In genomic region chr14:71414631-71415403, GRCh38 we compare ENCODE assay signal across 1 cellular context.
TF ChIP-seq lines count a peak whose summit lies in the region.

No MANE protein-coding gene starts in this region.

TF ChIP-seq in GM23338, 12 proteins besides CTCF, POLR2A, EP300 and RAD21 (continued from another document):
- TF ChIP-seq, protein P1, sequence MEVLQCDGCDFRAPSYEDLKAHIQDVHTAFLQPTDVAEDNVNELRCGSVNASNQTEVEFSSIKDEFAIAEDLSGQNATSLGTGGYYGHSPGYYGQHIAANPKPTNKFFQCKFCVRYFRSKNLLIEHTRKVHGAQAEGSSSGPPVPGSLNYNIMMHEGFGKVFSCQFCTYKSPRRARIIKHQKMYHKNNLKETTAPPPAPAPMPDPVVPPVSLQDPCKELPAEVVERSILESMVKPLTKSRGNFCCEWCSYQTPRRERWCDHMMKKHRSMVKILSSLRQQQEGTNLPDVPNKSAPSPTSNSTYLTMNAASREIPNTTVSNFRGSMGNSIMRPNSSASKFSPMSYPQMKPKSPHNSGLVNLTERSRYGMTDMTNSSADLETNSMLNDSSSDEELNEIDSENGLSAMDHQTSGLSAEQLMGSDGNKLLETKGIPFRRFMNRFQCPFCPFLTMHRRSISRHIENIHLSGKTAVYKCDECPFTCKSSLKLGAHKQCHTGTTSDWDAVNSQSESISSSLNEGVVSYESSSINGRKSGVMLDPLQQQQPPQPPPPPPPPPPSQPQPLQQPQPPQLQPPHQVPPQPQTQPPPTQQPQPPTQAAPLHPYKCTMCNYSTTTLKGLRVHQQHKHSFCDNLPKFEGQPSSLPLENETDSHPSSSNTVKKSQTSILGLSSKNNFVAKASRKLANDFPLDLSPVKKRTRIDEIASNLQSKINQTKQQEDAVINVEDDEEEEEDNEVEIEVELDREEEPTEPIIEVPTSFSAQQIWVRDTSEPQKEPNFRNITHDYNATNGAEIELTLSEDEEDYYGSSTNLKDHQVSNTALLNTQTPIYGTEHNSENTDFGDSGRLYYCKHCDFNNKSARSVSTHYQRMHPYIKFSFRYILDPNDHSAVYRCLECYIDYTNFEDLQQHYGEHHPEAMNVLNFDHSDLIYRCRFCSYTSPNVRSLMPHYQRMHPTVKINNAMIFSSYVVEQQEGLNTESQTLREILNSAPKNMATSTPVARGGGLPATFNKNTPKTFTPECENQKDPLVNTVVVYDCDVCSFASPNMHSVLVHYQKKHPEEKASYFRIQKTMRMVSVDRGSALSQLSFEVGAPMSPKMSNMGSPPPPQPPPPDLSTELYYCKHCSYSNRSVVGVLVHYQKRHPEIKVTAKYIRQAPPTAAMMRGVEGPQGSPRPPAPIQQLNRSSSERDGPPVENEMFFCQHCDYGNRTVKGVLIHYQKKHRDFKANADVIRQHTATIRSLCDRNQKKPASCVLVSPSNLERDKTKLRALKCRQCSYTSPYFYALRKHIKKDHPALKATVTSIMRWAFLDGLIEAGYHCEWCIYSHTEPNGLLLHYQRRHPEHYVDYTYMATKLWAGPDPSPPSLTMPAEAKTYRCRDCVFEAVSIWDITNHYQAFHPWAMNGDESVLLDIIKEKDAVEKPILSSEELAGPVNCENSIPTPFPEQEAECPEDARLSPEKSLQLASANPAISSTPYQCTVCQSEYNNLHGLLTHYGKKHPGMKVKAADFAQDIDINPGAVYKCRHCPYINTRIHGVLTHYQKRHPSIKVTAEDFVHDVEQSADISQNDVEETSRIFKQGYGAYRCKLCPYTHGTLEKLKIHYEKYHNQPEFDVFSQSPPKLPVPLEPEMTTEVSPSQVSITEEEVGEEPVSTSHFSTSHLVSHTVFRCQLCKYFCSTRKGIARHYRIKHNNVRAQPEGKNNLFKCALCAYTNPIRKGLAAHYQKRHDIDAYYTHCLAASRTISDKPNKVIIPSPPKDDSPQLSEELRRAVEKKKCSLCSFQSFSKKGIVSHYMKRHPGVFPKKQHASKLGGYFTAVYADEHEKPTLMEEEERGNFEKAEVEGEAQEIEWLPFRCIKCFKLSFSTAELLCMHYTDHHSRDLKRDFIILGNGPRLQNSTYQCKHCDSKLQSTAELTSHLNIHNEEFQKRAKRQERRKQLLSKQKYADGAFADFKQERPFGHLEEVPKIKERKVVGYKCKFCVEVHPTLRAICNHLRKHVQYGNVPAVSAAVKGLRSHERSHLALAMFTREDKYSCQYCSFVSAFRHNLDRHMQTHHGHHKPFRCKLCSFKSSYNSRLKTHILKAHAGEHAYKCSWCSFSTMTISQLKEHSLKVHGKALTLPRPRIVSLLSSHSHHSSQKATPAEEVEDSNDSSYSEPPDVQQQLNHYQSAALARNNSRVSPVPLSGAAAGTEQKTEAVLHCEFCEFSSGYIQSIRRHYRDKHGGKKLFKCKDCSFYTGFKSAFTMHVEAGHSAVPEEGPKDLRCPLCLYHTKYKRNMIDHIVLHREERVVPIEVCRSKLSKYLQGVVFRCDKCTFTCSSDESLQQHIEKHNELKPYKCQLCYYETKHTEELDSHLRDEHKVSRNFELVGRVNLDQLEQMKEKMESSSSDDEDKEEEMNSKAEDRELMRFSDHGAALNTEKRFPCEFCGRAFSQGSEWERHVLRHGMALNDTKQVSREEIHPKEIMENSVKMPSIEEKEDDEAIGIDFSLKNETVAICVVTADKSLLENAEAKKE (CRISPR knock-in tag; IDR thresholded peaks at IDR 0.05): no peak
- TF ChIP-seq NANOG (IDR thresholded peaks at IDR 0.05; ENCODE audit: borderline replicate concordance) (no peak), STAT1 (IDR thresholded peaks at IDR 0.05; ENCODE audit: unreplicated experiment) (no peak), ZNF114 (CRISPR knock-in tag; IDR thresholded peaks at IDR 0.05) (no peak), JUNB (IDR thresholded peaks at IDR 0.05; ENCODE audit: unreplicated experiment) (no peak), CREB1 (CRISPR knock-in tag; IDR thresholded peaks at IDR 0.05; ENCODE audit: low read depth) (no peak), POLR2AphosphoS5 (IDR thresholded peaks at IDR 0.05; ENCODE audit: low read depth) (no peak)
